35 cellular contexts compared by ENCODE assay signal in genomic region chr22:35124674-35125219, GRCh38. TPM values are rescaled to one million over a fixed set of nuclear protein-coding genes. Genes with fewer than 3 reads are reported as not detected.
"Had no signal": no experiment of that assay in that cellular context is flagged by ENCODE, and none has a peak within 500 bp of the region (broad histone marks: within the 10 kb centered on the region; RNA-seq: fewer than 3 reads in every experiment).

No MANE protein-coding gene starts in this region.

- DNase-seq: activated CD4-positive, alpha-beta memory T cell treated with anti-CD3 and anti-CD28 coated beads for 36 hours; activated CD4-positive, alpha-beta T cell treated with anti-CD3 and anti-CD28 coated beads for 48 hours; activated CD8-positive, alpha-beta memory T cell treated with anti-CD3 and anti-CD28 coated beads, Interleukin-2, amount 50 U/mL, for 4 hours; activated effector memory CD4-positive, alpha-beta T cell treated with anti-CD3 and anti-CD28 coated beads, Interleukin-2, amount 50 U/mL, for 16 hours; activated naive CD4-positive, alpha-beta T cell treated with anti-CD3 and anti-CD28 coated beads for 36 hours; activated naive CD8-positive, alpha-beta T cell treated with anti-CD3 and anti-CD28 coated beads for 36 hours; activated T-cell treated with anti-CD3 and anti-CD28 coated beads, Interleukin-2, amount 50 U/mL, for 1 hour; adrenal gland; aorta; body of pancreas; dermis blood vessel endothelial cell; effector CD4-positive, alpha-beta T cell; esophagus squamous epithelium; foreskin melanocyte; glutamatergic neuron; islet precursor cell; mammary epithelial cell; natural killer cell; occipital lobe; spleen; stimulated activated naive CD4-positive, alpha-beta T cell; T1000; tibial artery; WERI-Rb-1 had no signal

- FAIRE-seq: colon, endometrium had no signal

- H3K36me3 ChIP-seq: adrenal gland, esophagus squamous epithelium, neural progenitor cell, right atrium auricular region, spleen, suprapubic skin, tibial artery, WERI-Rb-1 had no signal

- H3K9me3 Mint-ChIP-seq: activated CD4-positive, alpha-beta memory T cell treated with anti-CD3 and anti-CD28 coated beads for 36 hours; activated naive CD4-positive, alpha-beta T cell treated with anti-CD3 and anti-CD28 coated beads for 36 hours; activated naive CD8-positive, alpha-beta T cell treated with anti-CD3 and anti-CD28 coated beads for 36 hours; activated T-helper 1 cell treated with anti-CD3 and anti-CD28 coated beads, Interleukin-12 subunit alpha, Interleukin-12 subunit beta, Interleukin-2, Interleukin-4 antibody, amounts not matched to agents 30 ng/mL and 10 ng/mL and 1 ng/mL, durations not matched to agents 14 hours and 24 hours and 36 hours; natural killer cell; neural progenitor cell had no signal

- H3K4me2 ChIP-seq: neural progenitor cell had no signal

- H3K4me1 Mint-ChIP-seq: activated naive CD8-positive, alpha-beta T cell treated with anti-CD3 and anti-CD28 coated beads for 36 hours; natural killer cell had no signal

- H3K9ac ChIP-seq: neural progenitor cell, parathyroid adenoma had no signal

- H3K4me3 Mint-ChIP-seq: activated CD4-positive, alpha-beta memory T cell treated with anti-CD3 and anti-CD28 coated beads for 36 hours; activated naive CD4-positive, alpha-beta T cell treated with anti-CD3 and anti-CD28 coated beads for 36 hours; activated naive CD8-positive, alpha-beta T cell treated with anti-CD3 and anti-CD28 coated beads for 36 hours; activated T-helper 1 cell treated with anti-CD3 and anti-CD28 coated beads, Interleukin-12 subunit alpha, Interleukin-12 subunit beta, Interleukin-2, Interleukin-4 antibody, amounts not matched to agents 30 ng/mL and 10 ng/mL and 1 ng/mL, durations not matched to agents 14 hours and 24 hours and 36 hours; natural killer cell; neural progenitor cell had no signal

- H3K27me3 Mint-ChIP-seq: activated naive CD8-positive, alpha-beta T cell treated with anti-CD3 and anti-CD28 coated beads for 36 hours had no signal

- H3K27ac Mint-ChIP-seq: activated CD4-positive, alpha-beta memory T cell treated with anti-CD3 and anti-CD28 coated beads for 36 hours; activated naive CD4-positive, alpha-beta T cell treated with anti-CD3 and anti-CD28 coated beads for 36 hours; activated naive CD8-positive, alpha-beta T cell treated with anti-CD3 and anti-CD28 coated beads for 36 hours; activated T-helper 1 cell treated with anti-CD3 and anti-CD28 coated beads, Interleukin-12 subunit alpha, Interleukin-12 subunit beta, Interleukin-2, Interleukin-4 antibody, amounts not matched to agents 30 ng/mL and 10 ng/mL and 1 ng/mL, durations not matched to agents 14 hours and 24 hours and 36 hours; natural killer cell; neural progenitor cell had no signal

- H3K9me3 ChIP-seq: adrenal gland, body of pancreas, esophagus squamous epithelium, right atrium auricular region, spleen, suprapubic skin, tibial artery had no signal

- H3K27ac ChIP-seq: adrenal gland, body of pancreas, epithelial cell of prostate, esophagus squamous epithelium, neural progenitor cell, parathyroid adenoma, right atrium auricular region, spleen, suprapubic skin, tibial artery, WERI-Rb-1 had no signal

- H3K36me3 Mint-ChIP-seq: activated CD4-positive, alpha-beta memory T cell treated with anti-CD3 and anti-CD28 coated beads for 36 hours; activated naive CD8-positive, alpha-beta T cell treated with anti-CD3 and anti-CD28 coated beads for 36 hours; natural killer cell; neural progenitor cell had no signal

- H3K4me3 ChIP-seq: adrenal gland, body of pancreas, esophagus squamous epithelium, neural progenitor cell, right atrium auricular region, spleen, suprapubic skin, tibial artery had no signal

- H2AFZ ChIP-seq: neural progenitor cell, parathyroid adenoma had no signal

- H3K27me3 ChIP-seq: adrenal gland, body of pancreas, neural progenitor cell, right atrium auricular region had no signal

- H3K4me1 ChIP-seq: adrenal gland, esophagus squamous epithelium, neural progenitor cell, parathyroid adenoma, right atrium auricular region, spleen, suprapubic skin, tibial artery had no signal

RNA-seq across cellular contexts. Expression of gene ISX, which starts 58.8 kb away (rescaled TPM):
- total RNA-seq: activated CD4-positive, alpha-beta memory T cell treated with anti-CD3 and anti-CD28 coated beads for 36 hours; activated CD8-positive, alpha-beta memory T cell treated with anti-CD3 and anti-CD28 coated beads for 36 hours; activated naive CD4-positive, alpha-beta T cell treated with anti-CD3 and anti-CD28 coated beads for 36 hours; activated naive CD8-positive, alpha-beta T cell treated with anti-CD3 and anti-CD28 coated beads for 36 hours; activated T-helper 1 cell treated with anti-CD3 and anti-CD28 coated beads, Interleukin-12 subunit alpha, Interleukin-12 subunit beta, Interleukin-2, Interleukin-4 antibody, amounts not matched to agents 30 ng/mL and 10 ng/mL and 1 ng/mL, durations not matched to agents 14 hours and 24 hours and 36 hours; aorta; dermis blood vessel endothelial cell; esophagus squamous epithelium; mammary epithelial cell; natural killer cell; occipital lobe; pulmonary artery endothelial cell; right atrium auricular region; spleen; suprapubic skin; ureter had no signal
- polyA plus RNA-seq: adrenal gland, mammary epithelial cell, spleen had no signal
